ENCODE assay signal across 27 cellular contexts in the genomic region with DNA sequence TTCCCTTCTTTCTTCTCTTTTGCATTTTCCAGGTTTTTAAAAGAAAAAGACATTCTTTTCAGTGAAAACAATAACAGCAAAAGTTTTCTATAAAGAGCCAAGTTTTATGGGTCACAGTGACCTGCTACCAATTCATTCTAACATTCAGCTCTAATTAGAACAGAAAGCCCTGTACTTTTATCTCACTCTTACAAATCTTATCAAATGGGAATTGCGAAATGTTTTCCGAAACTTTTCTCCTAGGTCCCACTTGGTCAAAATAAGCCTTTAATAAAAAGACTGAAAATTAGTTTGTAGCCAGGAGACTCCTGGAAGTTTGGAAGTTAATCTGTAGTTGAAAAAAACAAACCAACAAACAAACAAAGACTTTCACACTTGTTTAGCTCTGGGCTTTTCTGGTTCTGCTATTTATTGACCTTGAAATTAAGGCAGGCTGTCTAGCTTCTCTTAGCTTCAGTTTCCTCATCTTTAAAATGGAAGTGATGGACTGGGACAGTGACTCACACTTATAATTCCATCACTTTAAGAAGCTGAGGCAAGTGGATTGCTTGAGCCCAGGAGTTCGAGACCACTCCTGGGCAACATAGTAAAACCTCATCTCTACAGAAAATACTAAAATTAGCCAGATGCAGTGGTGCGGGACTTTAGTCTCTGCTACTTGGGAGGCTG.
A peak's percentile ranks its signal among the peaks of the same experiment; 100 is the strongest.
DNase-seq lines count a peak whose midpoint lies in the region; ATAC-seq, FAIRE-seq and TF ChIP-seq lines count a peak whose summit lies in the region.
"Had no signal": no experiment of that assay in that cellular context is flagged by ENCODE, and none has a peak within 500 bp of the region (broad histone marks: within the 10 kb centered on the region; RNA-seq: fewer than 3 reads in every experiment).

No MANE protein-coding gene starts in this region.

- 69 to 80% (median 73%) methylated on average over 4 of the region's 4 CpGs for WGBS in heart left ventricle, 4 donors
- 62% methylated on average over 4 of the region's 4 CpGs for WGBS in right cardiac atrium

- H3K36me3 ChIP-seq in heart left ventricle, result no peaks in the 10 kb centered on the region
- H3K36me3 ChIP-seq in right atrium auricular region, result no peaks in the 10 kb centered on the region
- H3K36me3 ChIP-seq: BE2C, BLaER1 had no signal

- DNase-seq in Right ventricle myocardium superior (no peak), heart left ventricle (no peak), left ventricle myocardium superior (no peak), right atrium auricular region (ENCODE audit: low spot score) (no peak), right cardiac atrium (no peak)
- DNase-seq: 8988T; ACHN; BE2C; C1 segment of cervical spinal cord; CD4-positive, alpha-beta memory T cell; CD4-positive, CD25-positive, alpha-beta regulatory T cell; CD8-positive, alpha-beta memory T cell; COR-L47; DMS 273 treated with DMSO at 0.1 percent for 48 hours; DMS153; DMS53; DMS79; DND-41; EL; GDM1 had no signal

- H3K27me3 ChIP-seq in heart left ventricle (no peaks in the 10 kb centered on the region), right atrium auricular region (no peaks in the 10 kb centered on the region), right cardiac atrium (ENCODE audit: control insufficient read depth, insufficient read depth) (no peaks in the 10 kb centered on the region)
- H3K27me3 ChIP-seq: BE2C, BLaER1 had no signal

- H3K4me3 ChIP-seq in heart left ventricle (no peak overlapping the region), right atrium auricular region (no peak overlapping the region), right cardiac atrium (ENCODE audit: low read length) (no peak overlapping the region)
- H3K4me3 ChIP-seq: BLaER1, GM12878 had no signal

- H3K9me3 ChIP-seq in heart left ventricle (no peaks in the 10 kb centered on the region), right atrium auricular region (no peaks in the 10 kb centered on the region), right cardiac atrium (ENCODE audit: control insufficient read depth, low read length) (no peaks in the 10 kb centered on the region)
- H3K9me3 ChIP-seq: BE2C, BLaER1 had no signal

- intact Hi-C loops in Right ventricle myocardium superior (cut with DNase I) (no loop called here), heart left ventricle (cut with DNase I) (no loop called here), left ventricle myocardium superior (cut with micrococcal nuclease) (no loop called here), right cardiac atrium (cut with DNase I) (no loop called here)

- no peak for TF ChIP-seq POLR2A in heart left ventricle (IDR thresholded peaks at IDR 0.05)

- peak; percentile 90 for ATAC-seq in Right ventricle myocardium superior (ENCODE audit: poor library complexity)
- ATAC-seq in heart left ventricle, result no peak
- peak; percentile 88 for ATAC-seq in left ventricle myocardium superior
- peak; percentile 43 to 75 for ATAC-seq in right cardiac atrium
- no peak for ATAC-seq in HG03108 (IDR thresholded peaks at IDR 0.05; ENCODE audit: unreplicated experiment)
- ATAC-seq: GM12878 had no signal

- H3K4me1 ChIP-seq in heart left ventricle (no peaks in the 10 kb centered on the region), right atrium auricular region (no peaks in the 10 kb centered on the region), right cardiac atrium (ENCODE audit: control insufficient read depth, insufficient read depth, low read length) (no peaks in the 10 kb centered on the region)
- H3K4me1 ChIP-seq: BE2C, BLaER1 had no signal

- H3K27ac ChIP-seq in heart left ventricle, result peak overlapping the region in 1 of 12 donors; percentile 34
- H3K27ac ChIP-seq in right atrium auricular region, result no peak overlapping the region
- H3K27ac ChIP-seq in right cardiac atrium (ENCODE audit: low read length), result no peak overlapping the region
- H3K27ac ChIP-seq: BLaER1 had no signal

- TF ChIP-seq CTCF in heart left ventricle (IDR thresholded peaks at IDR 0.05), result no peak
- TF ChIP-seq CTCF in right atrium auricular region (IDR thresholded peaks at IDR 0.05), result no peak

- peak; percentile 99 for FAIRE-seq in endometrium (lab: Jason Lieb, UNC)
- FAIRE-seq: A204.1, GM12878, GM12892, GM18507 had no signal

Comparison
In these comparisons a context has a peak if more than half of its experiments do, and no peak if none do; other contexts are left out.
1. ATAC-seq: peak in Right ventricle myocardium superior (single experiment), left ventricle myocardium superior (single experiment) and right cardiac atrium (2 of 2); none in heart left ventricle (0 of 4) and HG03108 (single experiment).